Comparison of ENCODE assay signal across 8 cellular contexts in the genomic region with DNA sequence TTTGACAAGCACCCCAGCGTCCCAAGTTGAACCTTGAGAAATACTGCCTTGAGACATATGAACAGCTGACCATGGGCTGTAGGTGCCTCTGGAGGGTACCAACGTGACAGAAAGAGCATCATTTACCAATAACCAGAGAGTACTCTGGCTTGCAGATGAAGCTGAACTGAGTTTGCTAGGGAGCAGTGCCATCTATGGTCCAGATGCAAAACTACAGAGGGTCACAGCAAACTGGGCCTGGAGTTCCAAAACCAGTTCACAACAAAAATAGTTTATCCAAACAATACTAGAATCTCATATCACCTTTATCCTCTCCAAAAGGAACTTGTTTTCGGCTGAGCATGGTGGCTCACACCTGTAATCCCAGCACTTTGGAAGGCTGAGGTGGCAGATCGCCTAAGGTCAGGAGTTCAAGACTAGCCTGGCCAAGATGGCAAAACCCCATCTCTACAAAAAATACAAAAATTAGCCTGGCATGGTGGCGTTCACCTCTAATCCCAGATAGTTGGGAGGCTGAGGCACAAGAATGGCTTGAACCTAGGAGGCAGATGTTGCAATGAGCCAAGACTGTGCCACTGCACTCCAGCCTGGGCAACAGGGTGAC.
DNase-seq lines count a peak whose midpoint lies in the region; ATAC-seq and TF ChIP-seq lines count a peak whose summit lies in the region.

No MANE protein-coding gene starts in this region.

- H3K36me3 Mint-ChIP-seq in activated CD4-positive, alpha-beta T cell treated with anti-CD3 and anti-CD28 coated beads for 36 hours (ENCODE audit: low read depth): peaks cover 40% of the 10 kb centered on the region
- peaks cover 39% of the 10 kb centered on the region for H3K36me3 Mint-ChIP-seq in activated CD4-positive, alpha-beta memory T cell treated with anti-CD3 and anti-CD28 coated beads, Interleukin-2, amount 10 ng/mL, durations not matched to agents 7 days and 5 days (ENCODE audit: low read depth)
- H3K36me3 Mint-ChIP-seq in naive thymus-derived CD4-positive, alpha-beta T cell: peaks cover 10 to 62% (median 12%) of the 10 kb centered on the region in 5 donors

- H3K27ac Mint-ChIP-seq in activated CD4-positive, alpha-beta T cell treated with anti-CD3 and anti-CD28 coated beads for 36 hours: no peak overlapping the region
- no peak overlapping the region for H3K27ac Mint-ChIP-seq in activated CD4-positive, alpha-beta memory T cell treated with anti-CD3 and anti-CD28 coated beads, Interleukin-2, amount 10 ng/mL, durations not matched to agents 7 days and 5 days
- peak overlapping the region in 1 of 9 donors; percentile 41 for H3K27ac Mint-ChIP-seq in naive thymus-derived CD4-positive, alpha-beta T cell

- H3K27me3 ChIP-seq in naive thymus-derived CD4-positive, alpha-beta T cell (ENCODE audit: control insufficient read depth in 2 of 2, insufficient read depth in 2 of 2, low read length in 2 of 2): no peaks in the 10 kb centered on the region
- H3K27me3 ChIP-seq in uterus: no peaks in the 10 kb centered on the region

- TF ChIP-seq CTCF in NB4 (IDR thresholded peaks at IDR 0.05; ENCODE audit: low read depth, low read length) (peak; percentile 82), uterus (IDR thresholded peaks at IDR 0.05) (peak; percentile 50 to 67 (median 57))

- no peak overlapping the region for H3K27ac ChIP-seq in naive thymus-derived CD4-positive, alpha-beta T cell (ENCODE audit: low read depth, low read length)
- H3K27ac ChIP-seq in uterus: no peak overlapping the region

- H3K4me3 ChIP-seq in NB4 (ENCODE audit: low read depth, low read length): no peak overlapping the region
- no peak overlapping the region for H3K4me3 ChIP-seq in naive thymus-derived CD4-positive, alpha-beta T cell (ENCODE audit: low read length)
- no peak overlapping the region for H3K4me3 ChIP-seq in uterus

- H3K4me3 Mint-ChIP-seq in activated CD4-positive, alpha-beta T cell treated with anti-CD3 and anti-CD28 coated beads for 36 hours: no peak overlapping the region
- no peak overlapping the region for H3K4me3 Mint-ChIP-seq in activated CD4-positive, alpha-beta memory T cell treated with anti-CD3 and anti-CD28 coated beads, Interleukin-2, amount 10 ng/mL, durations not matched to agents 7 days and 5 days
- H3K4me3 Mint-ChIP-seq in naive thymus-derived CD4-positive, alpha-beta T cell: no peak overlapping the region

- peaks cover 2% of the 10 kb centered on the region for H3K4me1 Mint-ChIP-seq in activated CD4-positive, alpha-beta T cell treated with anti-CD3 and anti-CD28 coated beads for 36 hours
- peaks cover 5% of the 10 kb centered on the region for H3K4me1 Mint-ChIP-seq in activated CD4-positive, alpha-beta memory T cell treated with anti-CD3 and anti-CD28 coated beads, Interleukin-2, amount 10 ng/mL, durations not matched to agents 7 days and 5 days
- peaks cover 3 to 14% (median 7%) of the 10 kb centered on the region in 7 donors for H3K4me1 Mint-ChIP-seq in naive thymus-derived CD4-positive, alpha-beta T cell

- peak; percentile 80 for ATAC-seq in activated CD4-positive, alpha-beta T cell treated with anti-CD3 and anti-CD28 coated beads for 36 hours
- peak; percentile 56 for ATAC-seq in esophagus mucosa
- peak; percentile 68 for ATAC-seq in naive thymus-derived CD4-positive, alpha-beta T cell

- H3K9me3 Mint-ChIP-seq in activated CD4-positive, alpha-beta T cell treated with anti-CD3 and anti-CD28 coated beads for 36 hours (ENCODE audit: low read depth): no peaks in the 10 kb centered on the region
- no peaks in the 10 kb centered on the region for H3K9me3 Mint-ChIP-seq in activated CD4-positive, alpha-beta memory T cell treated with anti-CD3 and anti-CD28 coated beads, Interleukin-2, amount 10 ng/mL, durations not matched to agents 7 days and 5 days
- no peaks in the 10 kb centered on the region for H3K9me3 Mint-ChIP-seq in naive thymus-derived CD4-positive, alpha-beta T cell

- peaks cover 0 to 60% (median 7%) of the 10 kb centered on the region in 3 experiments for H3K36me3 ChIP-seq in naive thymus-derived CD4-positive, alpha-beta T cell (ENCODE audit: control insufficient read depth in 2 of 3, insufficient read depth in 3 of 3, low read length in 3 of 3)
- no peaks in the 10 kb centered on the region for H3K36me3 ChIP-seq in uterus

- CTCF ChIA-PET in activated CD4-positive, alpha-beta T cell treated with anti-CD3 and anti-CD28 coated beads for 36 hours (lab: Charles Lee): interaction anchor here (0.8 to 1.9 kb wide), 7 partner anchors 12 to 132 kb away, joined by 3 to 7 read pairs (median 5); a partner anchor contains a TSS
- CTCF ChIA-PET in activated CD4-positive, alpha-beta memory T cell treated with anti-CD3 and anti-CD28 coated beads, Interleukin-2, amount 10 ng/mL, durations not matched to agents 7 days and 5 days (lab: Charles Lee): interaction anchor here (0.7 to 2.0 kb wide), 10 partner anchors 9 to 165 kb away, joined by 3 to 7 read pairs (median 4); no protein-coding TSS in a partner anchor
- CTCF ChIA-PET in naive thymus-derived CD4-positive, alpha-beta T cell (lab: Charles Lee): interaction anchor here (0.6 to 2.1 kb wide), 5 partner anchors 11 to 126 kb away, joined by 3 to 26 read pairs (median 4); no protein-coding TSS in a partner anchor

- TF ChIP-seq POLR2A in NB4 (IDR thresholded peaks at IDR 0.05; ENCODE audit: extremely low read depth, insufficient read length) (no peak), uterus (IDR thresholded peaks at IDR 0.05) (no peak)

- H3K27me3 Mint-ChIP-seq in activated CD4-positive, alpha-beta T cell treated with anti-CD3 and anti-CD28 coated beads for 36 hours: no peaks in the 10 kb centered on the region
- no peaks in the 10 kb centered on the region for H3K27me3 Mint-ChIP-seq in activated CD4-positive, alpha-beta memory T cell treated with anti-CD3 and anti-CD28 coated beads, Interleukin-2, amount 10 ng/mL, durations not matched to agents 7 days and 5 days
- no peaks in the 10 kb centered on the region for H3K27me3 Mint-ChIP-seq in naive thymus-derived CD4-positive, alpha-beta T cell

- POLR2A ChIA-PET in activated CD4-positive, alpha-beta T cell treated with anti-CD3 and anti-CD28 coated beads for 36 hours (lab: Charles Lee): no interaction called here
- POLR2A ChIA-PET in activated CD4-positive, alpha-beta memory T cell treated with anti-CD3 and anti-CD28 coated beads, Interleukin-2, amount 10 ng/mL, durations not matched to agents 7 days and 5 days (lab: Charles Lee): no interaction called here
- POLR2A ChIA-PET in naive thymus-derived CD4-positive, alpha-beta T cell (lab: Charles Lee): no interaction called here

- DNase-seq in activated CD4-positive, alpha-beta T cell treated with anti-CD3 and anti-CD28 coated beads for 36 hours: peak; percentile 54
- DNase-seq in activated CD4-positive, alpha-beta T cell treated with anti-CD3 and anti-CD28 coated beads for 1 hour: no peak
- peak; percentile 66 for DNase-seq in NB4 (ENCODE audit: low read depth)
- peak; percentile 54 for DNase-seq in activated CD4-positive, alpha-beta memory T cell treated with anti-CD3 and anti-CD28 coated beads, Interleukin-2, amount 10 ng/mL, durations not matched to agents 7 days and 5 days
- DNase-seq in naive thymus-derived CD4-positive, alpha-beta T cell: peak; percentile 9 to 50 (median 34)
- DNase-seq in uterus: peak in 1 of 2 donors; percentile 27
- no peak for DNase-seq in mesenteric fat pad (ENCODE audit: low spot score)

- intact Hi-C loops in activated CD4-positive, alpha-beta T cell treated with anti-CD3 and anti-CD28 coated beads for 36 hours (cut with DNase I, micrococcal nuclease): loop anchor here (1.0 to 10.0 kb wide), 3 partner anchors 88 to 164 kb away; no protein-coding TSS in a partner anchor
- intact Hi-C loops in naive thymus-derived CD4-positive, alpha-beta T cell (cut with micrococcal nuclease): loop anchor here (1.0 to 2.0 kb wide), 4 partner anchors 80 to 165 kb away; no protein-coding TSS in a partner anchor
- intact Hi-C loops in uterus (cut with DNase I; ENCODE audit: low total_unique reads): loop anchor here (10.0 kb wide), 1 partner anchor 118 kb away; no protein-coding TSS in a partner anchor

- H3K9me3 ChIP-seq in naive thymus-derived CD4-positive, alpha-beta T cell (ENCODE audit: control insufficient read depth in 2 of 3, low read length in 3 of 3): no peaks in the 10 kb centered on the region
- no peaks in the 10 kb centered on the region for H3K9me3 ChIP-seq in uterus

- H3K4me1 ChIP-seq in naive thymus-derived CD4-positive, alpha-beta T cell (ENCODE audit: control insufficient read depth in 2 of 2, insufficient read depth in 2 of 2, low read length in 2 of 2): no peaks in the 10 kb centered on the region
- no peaks in the 10 kb centered on the region for H3K4me1 ChIP-seq in uterus

Comparison
In these comparisons a context has a peak if more than half of its experiments do, and no peak if none do; other contexts are left out.
1. DNase-seq: peak in activated CD4-positive, alpha-beta T cell treated with anti-CD3 and anti-CD28 coated beads for 36 hours (single experiment), NB4 (single experiment), activated CD4-positive, alpha-beta memory T cell treated with anti-CD3 and anti-CD28 coated beads, Interleukin-2, amount 10 ng/mL, durations not matched to agents 7 days and 5 days (single experiment) and naive thymus-derived CD4-positive, alpha-beta T cell (9 of 9); none in activated CD4-positive, alpha-beta T cell treated with anti-CD3 and anti-CD28 coated beads for 1 hour (single experiment) and mesenteric fat pad (single experiment).
2. Peak in every context shown above with its lines, with median percentiles within 50 percentile points of each other: ATAC-seq.